ENCODE assay signal across 8 cellular contexts in the genomic region with DNA sequence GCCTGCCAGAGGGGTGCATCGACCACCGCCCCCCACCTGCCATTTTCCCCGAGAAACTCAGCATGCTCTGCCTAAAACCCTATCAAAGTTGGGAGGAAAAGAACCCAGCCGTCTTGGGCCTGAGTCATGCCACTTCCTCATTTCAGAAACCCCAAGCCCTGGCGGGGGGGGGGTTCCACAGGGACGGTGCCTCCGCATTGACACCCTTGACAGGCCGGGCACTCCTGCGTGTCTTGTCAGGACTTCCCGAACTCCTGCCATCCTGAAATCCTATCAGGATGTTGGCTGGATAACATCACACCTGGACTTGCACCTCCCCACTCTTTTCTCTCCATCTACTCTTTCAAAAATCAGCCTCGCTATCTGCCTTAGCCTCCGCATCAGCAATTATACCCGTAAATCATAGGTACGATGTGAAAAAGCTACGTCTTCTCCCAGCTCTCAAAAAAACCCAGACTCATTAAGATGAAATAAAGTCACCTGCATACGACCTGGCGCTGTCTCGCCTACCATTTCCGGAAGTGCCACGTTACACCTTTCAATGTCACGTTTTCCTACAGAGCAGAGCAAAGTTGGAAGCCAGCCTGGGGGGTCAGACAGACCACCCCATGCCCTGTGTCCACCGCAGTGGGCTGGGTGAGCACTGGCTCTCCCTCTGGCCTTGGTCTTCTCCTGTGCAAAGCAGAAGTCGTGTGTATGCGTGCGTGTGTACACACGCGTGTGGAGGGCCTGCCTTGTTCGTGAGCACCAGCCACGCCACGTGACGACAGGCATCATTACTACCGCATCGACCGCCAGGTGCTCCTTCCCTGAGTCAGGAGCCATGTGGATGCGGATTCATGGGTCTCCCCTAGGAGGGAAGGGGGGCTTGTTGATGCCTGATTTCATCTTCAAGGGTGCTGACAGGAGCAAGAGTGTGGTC.
DNase-seq lines count a peak whose midpoint lies in the region; ATAC-seq and TF ChIP-seq lines count a peak whose summit lies in the region.

No MANE protein-coding gene starts in this region.

- peaks cover 13% of the 10 kb centered on the region for H3K27me3 Mint-ChIP-seq in HFFc6 (ENCODE audit: insufficient read depth)
- no peaks in the 10 kb centered on the region for H3K27me3 Mint-ChIP-seq in activated T-helper 2 cell treated with anti-CD3 and anti-CD28 coated beads, Interferon-gamma antibody, Interleukin-2, Interleukin-4, amounts not matched to agents 10 μg/mL and 5 μg/mL and 100 μg/mL, durations not matched to agents 14 hours and 24 hours and 36 hours (ENCODE audit: low read depth)

- DNase-seq in GDM1 (lab: John Stamatoyannopoulos, UW) (peak; percentile 66), HFFc6 (no peak), PC-3 (peak; percentile 80), heart left ventricle (peak; percentile 58 to 85 (median 74)), NCI-H187 (lab: John Stamatoyannopoulos, UW) (no peak)
- peak; percentile 15 for DNase-seq in activated T-helper 2 cell treated with anti-CD3 and anti-CD28 coated beads, Interferon-gamma antibody, Interleukin-2, Interleukin-4, amounts not matched to agents 10 μg/mL and 5 μg/mL and 100 μg/mL, durations not matched to agents 14 hours and 24 hours and 36 hours (ENCODE audit: low spot score)
- peak; percentile 31 to 44 for DNase-seq in stimulated activated CD4-positive, alpha-beta T cell treated with anti-CD3 and anti-CD28 coated beads, Interleukin-12 subunit alpha, Interleukin-12 subunit beta, amount 100 ng/mL, for 24 hours (ENCODE audit: low read depth in 2 of 2)

- no peaks in the 10 kb centered on the region for H3F3A ChIP-seq in PC-3 (ENCODE audit: low read length, unreplicated experiment)

- POLR2A ChIA-PET in PC-3 (lab: Charles Lee; ENCODE audit: unreplicated experiment), result interaction anchor here (0.5 to 0.8 kb wide), 2 partner anchors 10 to 11 kb away, joined by 3 to 13 read pairs; no protein-coding TSS in a partner anchor

- intact Hi-C loops in PC-3 (cut with micrococcal nuclease) (loop anchor here (2.0 kb wide), 1 partner anchor 31 kb away; no protein-coding TSS in a partner anchor), heart left ventricle (cut with DNase I) (no loop called here)
- intact Hi-C loops in activated T-helper 2 cell treated with anti-CD3 and anti-CD28 coated beads, Interferon-gamma antibody, Interleukin-2, Interleukin-4, amounts not matched to agents 10 μg/mL and 5 μg/mL and 100 μg/mL, durations not matched to agents 14 hours and 24 hours and 36 hours (cut with micrococcal nuclease), result loop anchor here (10.0 kb wide), 1 partner anchor 63 kb away; no protein-coding TSS in a partner anchor

- no peaks in the 10 kb centered on the region for H3K27me3 ChIP-seq in PC-3 (ENCODE audit: low read length)
- H3K27me3 ChIP-seq in heart left ventricle, result no peaks in the 10 kb centered on the region

- H3K27ac Mint-ChIP-seq in HFFc6, result peak overlapping the region; percentile 97
- H3K27ac Mint-ChIP-seq in activated T-helper 2 cell treated with anti-CD3 and anti-CD28 coated beads, Interferon-gamma antibody, Interleukin-2, Interleukin-4, amounts not matched to agents 10 μg/mL and 5 μg/mL and 100 μg/mL, durations not matched to agents 14 hours and 24 hours and 36 hours, result peak overlapping the region; percentile 43

- H3K9me3 Mint-ChIP-seq in HFFc6, result no peaks in the 10 kb centered on the region
- no peaks in the 10 kb centered on the region for H3K9me3 Mint-ChIP-seq in activated T-helper 2 cell treated with anti-CD3 and anti-CD28 coated beads, Interferon-gamma antibody, Interleukin-2, Interleukin-4, amounts not matched to agents 10 μg/mL and 5 μg/mL and 100 μg/mL, durations not matched to agents 14 hours and 24 hours and 36 hours

- no peak for TF ChIP-seq CTCF in HFFc6 (IDR thresholded peaks at IDR 0.05)
- no peak for TF ChIP-seq CTCF in PC-3 (conservative IDR thresholded peaks at IDR 0.05; ENCODE audit: low read depth, low read length)
- no peak for TF ChIP-seq CTCF in heart left ventricle (IDR thresholded peaks at IDR 0.05)

- H3K4me1 Mint-ChIP-seq in HFFc6 (ENCODE audit: low read depth), result peaks cover 75% of the 10 kb centered on the region
- H3K4me1 Mint-ChIP-seq in activated T-helper 2 cell treated with anti-CD3 and anti-CD28 coated beads, Interferon-gamma antibody, Interleukin-2, Interleukin-4, amounts not matched to agents 10 μg/mL and 5 μg/mL and 100 μg/mL, durations not matched to agents 14 hours and 24 hours and 36 hours (ENCODE audit: low read depth), result peaks cover 22% of the 10 kb centered on the region

- CTCF ChIA-PET in PC-3 (lab: Charles Lee), result interaction anchor here (0.7 kb wide), 1 partner anchor 11 kb away, joined by 5 read pairs; no protein-coding TSS in a partner anchor

- H3K9me3 ChIP-seq in PC-3 (ENCODE audit: low read length) (no peaks in the 10 kb centered on the region), heart left ventricle (no peaks in the 10 kb centered on the region)

- H3K4me2 ChIP-seq in PC-3 (ENCODE audit: low read length), result peak overlapping the region; percentile 77

- H2AFZ ChIP-seq in PC-3 (ENCODE audit: low read length), result no peak overlapping the region; the same call in 1 of the 2 replicates

- no peaks in the 10 kb centered on the region for H4K20me1 ChIP-seq in PC-3 (ENCODE audit: low read length)

- H3K36me3 ChIP-seq in PC-3 (ENCODE audit: low read depth, low read length) (no peaks in the 10 kb centered on the region; the same call in 1 of the 2 replicates), heart left ventricle (peaks cover 0 to 32% (median 11%) of the 10 kb centered on the region in 9 donors)

- H3K79me2 ChIP-seq in PC-3 (ENCODE audit: low read length), result peaks cover 44% of the 10 kb centered on the region

- BruUV-seq in PC-3 (replicated peaks; lab: Mats Ljungman, UMichigan), result no TSS peak

- H3K4me3 ChIP-seq in PC-3 (ENCODE audit: low read length), result peak overlapping the region; percentile 45; the same call in 1 of the 2 replicates
- H3K4me3 ChIP-seq in heart left ventricle, result peak overlapping the region in 1 of 12 donors; percentile 40

- no peaks in the 10 kb centered on the region for H3K9me2 ChIP-seq in PC-3 (replicated peaks; ENCODE audit: low read length)

- H3K4me1 ChIP-seq in PC-3 (ENCODE audit: insufficient read depth, low read length) (peaks cover 71% of the 10 kb centered on the region), heart left ventricle (peaks cover 20 to 98% (median 89%) of the 10 kb centered on the region in 12 donors)

- peak overlapping the region; percentile 91 for H3K27ac ChIP-seq in PC-3 (ENCODE audit: low read length)
- H3K27ac ChIP-seq in heart left ventricle, result peak overlapping the region; percentile 57 to 99 (median 94)

- 79 to 88% (median 83%) methylated on average over 34 to 35 of the region's 35 CpGs for WGBS in heart left ventricle, 4 donors

- peak overlapping the region; percentile 76 for H3K9ac ChIP-seq in PC-3 (ENCODE audit: low read length)

- no peak for TF ChIP-seq POLR2A in heart left ventricle (IDR thresholded peaks at IDR 0.05)

- peak; percentile 10 for ATAC-seq in PC-3
- no peak for ATAC-seq in heart left ventricle
- ATAC-seq in HG03342 (IDR thresholded peaks at IDR 0.05; ENCODE audit: unreplicated experiment), result no peak

- H3K36me3 Mint-ChIP-seq in HFFc6 (ENCODE audit: low read depth), result peaks cover 30% of the 10 kb centered on the region
- H3K36me3 Mint-ChIP-seq in activated T-helper 2 cell treated with anti-CD3 and anti-CD28 coated beads, Interferon-gamma antibody, Interleukin-2, Interleukin-4, amounts not matched to agents 10 μg/mL and 5 μg/mL and 100 μg/mL, durations not matched to agents 14 hours and 24 hours and 36 hours (ENCODE audit: low read depth), result peaks cover 24% of the 10 kb centered on the region

- peak overlapping the region; percentile 96 for H3K4me3 Mint-ChIP-seq in HFFc6
- H3K4me3 Mint-ChIP-seq in activated T-helper 2 cell treated with anti-CD3 and anti-CD28 coated beads, Interferon-gamma antibody, Interleukin-2, Interleukin-4, amounts not matched to agents 10 μg/mL and 5 μg/mL and 100 μg/mL, durations not matched to agents 14 hours and 24 hours and 36 hours (ENCODE audit: low read depth), result peak overlapping the region; percentile 14

Comparison
In these comparisons a context has a peak if more than half of its experiments do, and no peak if none do; other contexts are left out.
1. DNase-seq: peak in GDM1 (single experiment), PC-3 (single experiment), activated T-helper 2 cell treated with anti-CD3 and anti-CD28 coated beads, Interferon-gamma antibody, Interleukin-2, Interleukin-4, amounts not matched to agents 10 μg/mL and 5 μg/mL and 100 μg/mL, durations not matched to agents 14 hours and 24 hours and 36 hours (single experiment), heart left ventricle (5 of 5) and stimulated activated CD4-positive, alpha-beta T cell treated with anti-CD3 and anti-CD28 coated beads, Interleukin-12 subunit alpha, Interleukin-12 subunit beta, amount 100 ng/mL, for 24 hours (2 of 2); none in HFFc6 (single experiment) and NCI-H187 (0 of 2).
2. intact Hi-C loops: an anchor here in PC-3 (2.0 kb wide) and activated T-helper 2 cell treated with anti-CD3 and anti-CD28 coated beads, Interferon-gamma antibody, Interleukin-2, Interleukin-4, amounts not matched to agents 10 μg/mL and 5 μg/mL and 100 μg/mL, durations not matched to agents 14 hours and 24 hours and 36 hours (10.0 kb wide); none called in heart left ventricle.